In the genomic region with DNA sequence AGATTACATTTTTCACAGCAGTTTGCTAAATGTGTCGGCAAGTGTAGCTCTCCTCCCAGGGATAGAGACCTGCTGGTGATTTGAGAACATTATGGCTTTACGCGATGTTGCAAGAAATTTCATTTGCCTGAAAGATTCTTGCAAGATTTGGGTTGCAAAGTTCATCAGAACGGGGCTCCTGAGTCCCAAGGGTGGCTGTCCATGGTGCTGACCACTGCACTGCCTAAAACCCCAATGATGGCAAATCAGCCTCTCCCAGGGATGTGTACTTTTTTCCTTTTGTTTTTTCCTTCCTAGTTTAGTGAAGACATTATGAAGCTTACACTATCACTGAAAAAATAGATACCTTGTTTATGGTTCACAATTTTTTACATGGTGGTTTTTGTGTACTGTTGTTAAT, we compare ENCODE assay signal across 9 cellular contexts.
DNase-seq lines count a peak whose midpoint lies in the region; ATAC-seq lines count a peak whose summit lies in the region.
"Had no signal": no experiment of that assay in that cellular context is flagged by ENCODE, and none has a peak within 500 bp of the region (broad histone marks: within the 10 kb centered on the region; RNA-seq: fewer than 3 reads in every experiment).

No MANE protein-coding gene starts in this region.

- ATAC-seq in GM21528 (IDR thresholded peaks at IDR 0.05; ENCODE audit: low FRiP score, unreplicated experiment), result no peak
- ATAC-seq in GM19023 (IDR thresholded peaks at IDR 0.05; ENCODE audit: unreplicated experiment), result no peak

- peak; percentile 24 for DNase-seq in NOMO-1 treated with DMSO at 0.1 percent for 48 hours (lab: John Stamatoyannopoulos, UW; ENCODE audit: unreplicated experiment)
- no peak for DNase-seq in NOMO-1 treated with dmso at 0.1 percent for 144 hours (lab: John Stamatoyannopoulos, UW; ENCODE audit: unreplicated experiment)
- DNase-seq in Kasumi-1 (lab: John Stamatoyannopoulos, UW), result peak; percentile 8 to 21
- peak; percentile 57 for DNase-seq in astrocyte of the hippocampus (ENCODE audit: low read depth, low spot score)
- DNase-seq in mesenteric fat pad (ENCODE audit: low spot score), result peak; percentile 30
- DNase-seq in kidney glomerular epithelial cell (lab: John Stamatoyannopoulos, UW), result no peak
- DNase-seq: kidney had no signal

Comparison
In these comparisons a context has a peak if more than half of its experiments do, and no peak if none do; other contexts are left out.
1. DNase-seq: peak in NOMO-1 treated with DMSO at 0.1 percent for 48 hours (single experiment), Kasumi-1 (2 of 2), astrocyte of the hippocampus (single experiment) and mesenteric fat pad (single experiment); none in NOMO-1 treated with dmso at 0.1 percent for 144 hours (single experiment) and kidney glomerular epithelial cell (single experiment).